In the genomic region with DNA sequence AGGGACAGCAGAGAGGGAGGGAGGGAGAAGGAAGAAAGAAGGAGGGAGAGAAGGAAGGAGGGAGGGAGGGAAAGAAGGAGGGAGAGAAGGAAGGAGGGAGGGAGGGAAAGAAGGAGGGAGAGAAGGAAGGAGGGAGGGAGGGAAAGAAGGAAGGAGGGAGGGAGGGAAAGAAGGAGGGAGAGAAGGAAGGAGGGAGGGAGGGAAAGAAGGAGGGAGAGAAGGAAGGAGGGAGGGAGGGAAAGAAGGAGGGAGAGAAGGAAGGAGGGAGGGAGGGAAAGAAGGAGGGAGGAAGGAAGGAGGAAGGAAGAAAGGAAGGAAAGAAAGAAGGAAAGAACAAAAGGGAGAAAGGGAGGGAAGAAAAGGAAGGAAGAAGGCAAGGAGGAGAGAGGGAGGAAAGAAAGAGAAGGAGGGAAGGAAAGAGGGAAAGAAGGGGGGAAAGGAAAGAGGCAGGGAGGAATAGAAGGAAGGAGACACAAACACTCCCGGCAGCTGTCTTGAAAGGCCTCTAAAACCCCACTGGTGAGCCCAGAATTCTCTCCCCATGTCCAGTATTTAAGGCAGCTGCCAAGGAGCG, we compare ENCODE assay signal across 8 cellular contexts.
DNase-seq lines count a peak whose midpoint lies in the region; ATAC-seq, FAIRE-seq and TF ChIP-seq lines count a peak whose summit lies in the region.
"Not testable (repeated sequence)": the region's sequence is repeated elsewhere in the genome, so short reads cannot be mapped to it uniquely, and the experiment has no call there.

No MANE protein-coding gene starts in this region.

- not testable (repeated sequence) for H3K4ac ChIP-seq in H1 (replicated peaks; ENCODE audit: insufficient read length, low read depth, low read length)

- 0 out of 6 replicates have a peak, but pooled peaks of 1 of the 2 experiments have one; percentile 5 for ATAC-seq in A549
- ATAC-seq in WTC11, HepG2: not testable (repeated sequence)

- H3K27me3 Mint-ChIP-seq in WTC11 (ENCODE audit: low read depth); MCF 10A (ENCODE audit: insufficient read depth, unreplicated experiment); neural progenitor cell (ENCODE audit: insufficient read depth, low read depth): not testable (repeated sequence)

- H3K56ac ChIP-seq in H1 (replicated peaks; ENCODE audit: insufficient read length, low read depth, low read length) = not testable (repeated sequence)

- H3K79me1 ChIP-seq in H1 (ENCODE audit: low read depth, low read length) = not testable (repeated sequence)

- H3K36me3 Mint-ChIP-seq in WTC11; MCF 10A (ENCODE audit: insufficient read depth, unreplicated experiment); neural progenitor cell: not testable (repeated sequence)

- peak overlapping the region; percentile 93; the same call in 1 of the 2 replicates for H2BK20ac ChIP-seq in H1 (ENCODE audit: low read length)

- not testable (repeated sequence) for H2BK120ac ChIP-seq in H1 (replicated peaks; ENCODE audit: low read depth, low read length)

- not testable (repeated sequence) for H4K8ac ChIP-seq in H1 (ENCODE audit: extremely low read depth, insufficient read depth, low read length)

- H3K36me3 ChIP-seq in NT2/D1 (ENCODE audit: insufficient read depth, insufficient read length, low read length); H1 (ENCODE audit: control insufficient read depth in 2 of 4, insufficient read depth in 4 of 4, low read length in 3 of 4); HepG2 (replicated peaks in 1 of 2; ENCODE audit: control insufficient read depth in 1 of 2, insufficient read depth in 2 of 2, low read length in 2 of 2); neural progenitor cell; sigmoid colon: not testable (repeated sequence)

- not testable (repeated sequence) for FAIRE-seq in A549 (lab: Jason Lieb, UNC); H1 (lab: Jason Lieb, UNC); HepG2 (lab: Jason Lieb, UNC)

- not testable (repeated sequence) for H4K91ac ChIP-seq in H1 (replicated peaks; ENCODE audit: insufficient read length, low read length)

- peak overlapping the region; percentile 29 for H3K9ac ChIP-seq in NT2/D1 (ENCODE audit: insufficient read length, low read depth)
- not testable (repeated sequence) for H3K9ac ChIP-seq in H1 (replicated peaks in 1 of 4; ENCODE audit: extremely low read depth in 1 of 4, low read depth in 3 of 4, low read length in 3 of 4); HepG2 (ENCODE audit: insufficient read depth, low read depth, low read length); neural progenitor cell

- not testable (repeated sequence) for H3K79me2 ChIP-seq in H1 (ENCODE audit: control insufficient read depth in 1 of 2, insufficient read depth in 2 of 2, low read length in 2 of 2); HepG2 (ENCODE audit: insufficient read depth, low read length); neural progenitor cell (ENCODE audit: low read depth)

- CTCF ChIA-PET in A549 (lab: Yijun Ruan, JAX) = interaction anchor here (1.3 kb wide), 1 partner anchor 152 kb away, joined by 9 read pairs; a partner anchor contains a TSS
- CTCF ChIA-PET in WTC11 (lab: Charles Lee) = interaction anchor here (0.7 to 1.2 kb wide), 2 partner anchors 62 to 152 kb away, joined by 3 to 4 read pairs; no protein-coding TSS in a partner anchor
- CTCF ChIA-PET in MCF 10A (lab: Yijun Ruan, JAX) = interaction anchor here (0.7 to 1.1 kb wide), 3 partner anchors 76 to 209 kb away, joined by 3 to 5 read pairs (median 5); no protein-coding TSS in a partner anchor
- CTCF ChIA-PET in H1 (lab: Charles Lee; ENCODE audit: partially characterized antibody) = interaction anchor here (0.7 to 1.3 kb wide), 2 partner anchors 77 to 103 kb away, joined by 3 read pairs; no protein-coding TSS in a partner anchor
- CTCF ChIA-PET in HepG2 (lab: Yijun Ruan, JAX; ENCODE audit: low intra/inter-chr PET ratio, low total read pairs) = not testable (repeated sequence)

- not testable (repeated sequence) for TF ChIP-seq EP300 in A549 (IDR thresholded peaks at IDR 0.05); H1 (IDR thresholded peaks at IDR 0.05; ENCODE audit: borderline replicate concordance in 1 of 2, low read depth in 2 of 2, low read length in 2 of 2); HepG2 (IDR thresholded peaks at IDR 0.05; ENCODE audit: low read depth in 2 of 2, low read length in 2 of 2); HepG2 (CRISPR knock-in tag; IDR thresholded peaks at IDR 0.05; ENCODE audit: borderline replicate concordance); sigmoid colon (IDR thresholded peaks at IDR 0.05)

- peak overlapping the region; percentile 66 for H3K4me2 ChIP-seq in A549
- not testable (repeated sequence) for H3K4me2 ChIP-seq in H1 (ENCODE audit: insufficient read depth in 1 of 2, low read depth in 2 of 2, low read length in 2 of 2); HepG2 (ENCODE audit: low read depth, low read length); neural progenitor cell

- not testable (repeated sequence) for TF ChIP-seq RAD21 in A549 (conservative IDR thresholded peaks at IDR 0.05 in 1 of 2, IDR thresholded peaks at IDR 0.05 in 1 of 2); H1 (IDR thresholded peaks at IDR 0.05 in 1 of 2, conservative IDR thresholded peaks at IDR 0.05 in 1 of 2; ENCODE audit: low read depth in 2 of 2, low read length in 2 of 2); HepG2 (CRISPR knock-in tag; IDR thresholded peaks at IDR 0.05)

- H3K23ac ChIP-seq in H1 (ENCODE audit: insufficient read length) = not testable (repeated sequence)

- H2BK12ac ChIP-seq in H1 (ENCODE audit: low read depth, low read length) = peak overlapping the region; percentile 60; the same call in 1 of the 2 replicates

- H2BK15ac ChIP-seq in H1 (ENCODE audit: low read length) = peak overlapping the region; percentile 97

- H3K4me3 Mint-ChIP-seq in WTC11; MCF 10A (ENCODE audit: unreplicated experiment); neural progenitor cell: not testable (repeated sequence)

- not testable (repeated sequence) for H3K9me3 Mint-ChIP-seq in WTC11; MCF 10A (ENCODE audit: unreplicated experiment); neural progenitor cell

- not testable (repeated sequence) for BruUV-seq in MCF 10A (replicated peaks; lab: Mats Ljungman, UMichigan); HepG2 (replicated peaks; lab: Mats Ljungman, UMichigan)

- POLR2A ChIA-PET in A549 (lab: Yijun Ruan, JAX); WTC11 (lab: Charles Lee); H1 (lab: Charles Lee; ENCODE audit: partially characterized antibody); HepG2 (lab: Yijun Ruan, JAX): not testable (repeated sequence)
- POLR2A ChIA-PET in MCF 10A (lab: Yijun Ruan, JAX) = interaction anchor here (1.3 kb wide), 1 partner anchor 150 kb away, joined by 3 read pairs; no protein-coding TSS in a partner anchor

- not testable (repeated sequence) for H3K27ac Mint-ChIP-seq in WTC11
- peak overlapping the region; percentile 52 for H3K27ac Mint-ChIP-seq in MCF 10A (ENCODE audit: low read depth, unreplicated experiment)
- H3K27ac Mint-ChIP-seq in neural progenitor cell = peak overlapping the region; percentile 95

- not testable (repeated sequence) for H2AK5ac ChIP-seq in H1 (ENCODE audit: low read depth, low read length)

- not testable (repeated sequence) for TF ChIP-seq POLR2A in A549 (IDR thresholded peaks at IDR 0.05; ENCODE audit: low read length); H1 (IDR thresholded peaks at IDR 0.05; ENCODE audit: control extremely low read depth in 1 of 2, low read depth in 2 of 2, low read length in 2 of 2); HepG2 (IDR thresholded peaks at IDR 0.05; ENCODE audit: insufficient read depth in 1 of 2, low read depth in 2 of 2, low read length in 2 of 2); sigmoid colon (IDR thresholded peaks at IDR 0.05)

- peaks cover 39% of the 10 kb centered on the region for H3K4me1 Mint-ChIP-seq in WTC11
- H3K4me1 Mint-ChIP-seq in MCF 10A (ENCODE audit: insufficient read depth, unreplicated experiment) = peaks cover 27% of the 10 kb centered on the region
- peaks cover 39% of the 10 kb centered on the region for H3K4me1 Mint-ChIP-seq in neural progenitor cell

- not testable (repeated sequence) for H3K9me3 ChIP-seq in A549; NT2/D1 (ENCODE audit: insufficient read depth, low read length); H1 (ENCODE audit: insufficient read depth in 2 of 2, low read depth in 1 of 2, low read length in 1 of 2); HepG2 (ENCODE audit: low read length); neural progenitor cell (ENCODE audit: low read depth); sigmoid colon

- H3K14ac ChIP-seq in H1 (ENCODE audit: insufficient read length) = not testable (repeated sequence)

- H3K23me2 ChIP-seq in H1 (ENCODE audit: low read depth, low read length) = not testable (repeated sequence)

- not testable (repeated sequence) for H3K27me3 ChIP-seq in NT2/D1 (ENCODE audit: insufficient read depth, insufficient read length); H1 (replicated peaks in 1 of 4; ENCODE audit: control insufficient read depth in 3 of 4, extremely low read depth in 1 of 4, insufficient read depth in 3 of 4, low read length in 3 of 4); neural progenitor cell; sigmoid colon
- peaks cover 0 to 25% of the 10 kb centered on the region in 2 experiments; a peak in 2 of 5 replicates for H3K27me3 ChIP-seq in HepG2 (ENCODE audit: control insufficient read depth in 1 of 2, insufficient read depth in 2 of 2, low read length in 2 of 2)

- intact Hi-C loops in MCF 10A (cut with micrococcal nuclease) = loop anchor here (10.0 kb wide), 2 partner anchors 93 to 227 kb away; no protein-coding TSS in a partner anchor
- intact Hi-C loops in HepG2 (cut with micrococcal nuclease; ENCODE audit: unreplicated experiment) = not testable (repeated sequence)
- intact Hi-C loops in sigmoid colon (cut with DNase I) = loop anchor here (2.0 kb wide), 1 partner anchor 147 kb away; no protein-coding TSS in a partner anchor

- TF ChIP-seq CTCF in A549 (IDR thresholded peaks at IDR 0.05); WTC11 (IDR thresholded peaks at IDR 0.05); MCF 10A (IDR thresholded peaks at IDR 0.05; ENCODE audit: unreplicated experiment); H1 (IDR thresholded peaks at IDR 0.05; ENCODE audit: control extremely low read depth in 1 of 3, insufficient read depth in 1 of 3, low read depth in 1 of 3, low read length in 3 of 3); HepG2 (CRISPR knock-in tag; IDR thresholded peaks at IDR 0.05); neural progenitor cell (IDR thresholded peaks at IDR 0.05); sigmoid colon (IDR thresholded peaks at IDR 0.05): not testable (repeated sequence)

- 70% methylated on average over 2 of the region's 2 CpGs for WGBS in A549 (ENCODE audit: missing lambda C conversion rate)
- WGBS in H1 (ENCODE audit: extremely low coverage in 1 of 2, insufficient coverage in 1 of 2, insufficient read length in 1 of 2, insufficient replicate concordance in 2 of 2, low coverage in 1 of 2, low lambda C conversion rate in 2 of 2, missing lambda C conversion rate in 1 of 2), 2 experiments = 91% methylated on average over 2 of the region's 2 CpGs; no CpG with 5 or more reads in 1 of the 2 experiments
- 0% methylated on average over 2 of the region's 2 CpGs for WGBS in HepG2 (ENCODE audit: low lambda C conversion rate)
- 63 to 73% methylated on average over 2 of the region's 2 CpGs for WGBS in sigmoid colon, 2 donors

- H3K18ac ChIP-seq in H1 (ENCODE audit: extremely low read depth, low read length) = not testable (repeated sequence)

- not testable (repeated sequence) for H2BK5ac ChIP-seq in H1 (ENCODE audit: low read depth, low read length)

- H4K20me1 ChIP-seq in H1 (replicated peaks in 1 of 2; ENCODE audit: control insufficient read depth in 1 of 2, insufficient read depth in 2 of 2, low read length in 2 of 2); HepG2 (ENCODE audit: insufficient read depth, low read length); neural progenitor cell (ENCODE audit: low read depth): not testable (repeated sequence)

- not testable (repeated sequence) for H2AFZ ChIP-seq in H1 (ENCODE audit: low read length); HepG2 (ENCODE audit: low read length); neural progenitor cell (replicated peaks)

- DNase-seq in A549 (ENCODE audit: low read depth in 1 of 2, low spot score in 1 of 2); NT2/D1 (ENCODE audit: low read depth, low spot score); WTC11 (ENCODE audit: low spot score); MCF 10A (ENCODE audit: unreplicated experiment); H1 (ENCODE audit: low read depth in 1 of 2, low spot score in 2 of 2); HepG2 (ENCODE audit: low spot score); neural progenitor cell (ENCODE audit: low spot score); sigmoid colon: not testable (repeated sequence)

- in situ Hi-C loops in HepG2 (cut with HindIII; ENCODE audit: extremely low pct_ligation_motif_present, low pct_unique_long_range_greater_than_20kb) = not testable (repeated sequence)

- peaks cover 13% of the 10 kb centered on the region for H3F3A ChIP-seq in neural progenitor cell (ENCODE audit: low read depth)

- H3K4me3 ChIP-seq in A549 = 0 out of 3 replicates have a peak overlapping the region, but pooled peaks have one; percentile 10
- not testable (repeated sequence) for H3K4me3 ChIP-seq in NT2/D1 (ENCODE audit: insufficient read length, low read depth); H1 (ENCODE audit: extremely low read depth in 1 of 4, insufficient read depth in 2 of 4, low read depth in 3 of 4, low read length in 4 of 4); HepG2 (replicated peaks in 1 of 3; ENCODE audit: insufficient read depth in 1 of 3, low read depth in 2 of 3, low read length in 3 of 3); neural progenitor cell; sigmoid colon

- H4K5ac ChIP-seq in H1 (ENCODE audit: insufficient read length, low read depth, low read length) = not testable (repeated sequence)

- H3K4me1 ChIP-seq in A549 = peaks cover 87% of the 10 kb centered on the region
- peaks cover 13% of the 10 kb centered on the region for H3K4me1 ChIP-seq in NT2/D1 (ENCODE audit: insufficient read depth, insufficient read length)
- peaks cover 0 to 11% (median 0%) of the 10 kb centered on the region in 4 experiments; a peak in 3 of 7 replicates for H3K4me1 ChIP-seq in H1 (replicated peaks in 1 of 4; ENCODE audit: control insufficient read depth in 3 of 4, insufficient read depth in 4 of 4, low read length in 3 of 4)
- H3K4me1 ChIP-seq in HepG2 (ENCODE audit: insufficient read depth, low read length); neural progenitor cell: not testable (repeated sequence)
- H3K4me1 ChIP-seq in sigmoid colon = peaks cover 0 to 47% (median 36%) of the 10 kb centered on the region in 4 donors

- H3K27ac ChIP-seq in A549 (peak overlapping the region; percentile 96 to 97), sigmoid colon (peak overlapping the region; percentile 62 to 92 (median 80))
- not testable (repeated sequence) for H3K27ac ChIP-seq in H1 (ENCODE audit: low read depth, low read length); HepG2 (ENCODE audit: extremely low read length, insufficient read depth, low read length); neural progenitor cell
